In the genomic region with DNA sequence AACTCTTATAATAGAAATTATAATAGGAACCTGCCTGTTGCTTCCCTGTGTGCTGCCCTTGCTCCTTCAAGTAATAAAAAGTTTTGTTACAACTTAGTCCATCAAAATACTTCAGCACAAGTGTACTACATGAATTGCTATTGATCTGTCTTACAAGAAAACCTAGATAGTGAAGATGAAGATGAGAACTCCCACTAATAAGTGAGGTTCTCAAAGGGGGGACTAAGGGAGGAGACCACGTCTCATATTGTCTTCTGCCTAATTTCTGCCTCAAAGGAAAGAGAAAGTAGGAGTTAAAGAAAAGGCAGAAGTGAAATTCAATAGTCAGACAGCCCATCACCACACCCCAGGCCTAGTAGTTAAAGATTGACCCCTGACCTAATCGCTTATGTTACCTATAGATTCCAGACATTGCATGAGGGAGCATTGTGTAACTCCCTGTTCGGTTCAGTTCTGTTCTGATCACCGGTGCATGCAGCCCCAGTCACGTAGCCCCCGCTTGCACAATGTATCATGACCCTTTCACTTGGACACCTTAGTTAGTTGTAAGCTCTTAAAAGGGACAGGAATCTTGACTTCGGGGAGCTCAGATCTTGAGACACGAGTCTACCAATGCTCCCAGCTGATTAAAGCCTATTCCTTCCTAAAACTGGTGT, we compare ENCODE assay signal across 2 cellular contexts.
TF ChIP-seq lines count a peak whose summit lies in the region.

No MANE protein-coding gene starts in this region.

TF ChIP-seq in HCT116, 20 proteins besides CTCF, POLR2A, EP300 and RAD21 (continued from another document):
- TF ChIP-seq, protein P1, sequence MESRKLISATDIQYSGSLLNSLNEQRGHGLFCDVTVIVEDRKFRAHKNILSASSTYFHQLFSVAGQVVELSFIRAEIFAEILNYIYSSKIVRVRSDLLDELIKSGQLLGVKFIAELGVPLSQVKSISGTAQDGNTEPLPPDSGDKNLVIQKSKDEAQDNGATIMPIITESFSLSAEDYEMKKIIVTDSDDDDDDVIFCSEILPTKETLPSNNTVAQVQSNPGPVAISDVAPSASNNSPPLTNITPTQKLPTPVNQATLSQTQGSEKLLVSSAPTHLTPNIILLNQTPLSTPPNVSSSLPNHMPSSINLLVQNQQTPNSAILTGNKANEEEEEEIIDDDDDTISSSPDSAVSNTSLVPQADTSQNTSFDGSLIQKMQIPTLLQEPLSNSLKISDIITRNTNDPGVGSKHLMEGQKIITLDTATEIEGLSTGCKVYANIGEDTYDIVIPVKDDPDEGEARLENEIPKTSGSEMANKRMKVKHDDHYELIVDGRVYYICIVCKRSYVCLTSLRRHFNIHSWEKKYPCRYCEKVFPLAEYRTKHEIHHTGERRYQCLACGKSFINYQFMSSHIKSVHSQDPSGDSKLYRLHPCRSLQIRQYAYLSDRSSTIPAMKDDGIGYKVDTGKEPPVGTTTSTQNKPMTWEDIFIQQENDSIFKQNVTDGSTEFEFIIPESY (IDR thresholded peaks at IDR 0.05; ENCODE audit: extremely low read depth, insufficient replicate concordance, low read length): no peak
- TF ChIP-seq ZFX (IDR thresholded peaks at IDR 0.05) (no peak), CBX3 (IDR thresholded peaks at IDR 0.05; ENCODE audit: low read depth) (peak; percentile 93), CEBPB (IDR thresholded peaks at IDR 0.05; ENCODE audit: low read depth) (no peak), POLR2AphosphoS5 (IDR thresholded peaks at IDR 0.05; ENCODE audit: low read depth, low read length) (no peak), ZNF274 (IDR thresholded peaks at IDR 0.05; ENCODE audit: low read depth, low read length) (no peak), EGR1 (IDR thresholded peaks at IDR 0.05; ENCODE audit: low read depth) (no peak)
TF ChIP-seq in HCT116: peak in this region for 1.

TF ChIP-seq in K562, 482 proteins besides CTCF, POLR2A, EP300 and RAD21 (continued from another document and continues in another):
- TF ChIP-seq ZNF644 (tag; IDR thresholded peaks at IDR 0.05; ENCODE audit: low read depth): no peak
- TF ChIP-seq CBX3 (IDR thresholded peaks at IDR 0.05; ENCODE audit: borderline replicate concordance in 1 of 2, low read length in 2 of 2): peak; percentile 75 to 99
- no peak for TF ChIP-seq CCAR2 (IDR thresholded peaks at IDR 0.05; ENCODE audit: low read depth, low read length)
- TF ChIP-seq ZBTB8A (IDR thresholded peaks at IDR 0.05; ENCODE audit: partially characterized antibody): no peak
- peak; percentile 71; the same call in 1 of the 2 replicates for TF ChIP-seq ZEB2 (IDR thresholded peaks at IDR 0.05)
- no peak for TF ChIP-seq SIX5 (IDR thresholded peaks at IDR 0.05; ENCODE audit: borderline replicate concordance in 1 of 2, insufficient read depth in 1 of 2, low read depth in 1 of 2, low read length in 2 of 2)
- TF ChIP-seq GATAD2B (IDR thresholded peaks at IDR 0.05; ENCODE audit: borderline replicate concordance): no peak
- no peak for TF ChIP-seq ELK3 (CRISPR knock-in tag; IDR thresholded peaks at IDR 0.05)
- peak; percentile 96; the same call in 1 of the 2 replicates for TF ChIP-seq CBX1 (IDR thresholded peaks at IDR 0.05; ENCODE audit: low read depth)
- no peak for TF ChIP-seq ATF1 (CRISPR knock-in tag; IDR thresholded peaks at IDR 0.05)
- 0 out of 2 replicates have a peak, but pooled peaks have one; percentile 14 for TF ChIP-seq ATF1 (tag; IDR thresholded peaks at IDR 0.05)
- no peak for TF ChIP-seq SNIP1 (IDR thresholded peaks at IDR 0.05; ENCODE audit: low read depth)
- no peak for TF ChIP-seq POLR3G (IDR thresholded peaks at IDR 0.05; ENCODE audit: extremely low read depth, insufficient read length, insufficient replicate concordance)
- peak; percentile 68 to 88 for TF ChIP-seq TRIM24 (IDR thresholded peaks at IDR 0.05)
- TF ChIP-seq GMEB1 (CRISPR knock-in tag; IDR thresholded peaks at IDR 0.05): no peak
- TF ChIP-seq, protein P2, sequence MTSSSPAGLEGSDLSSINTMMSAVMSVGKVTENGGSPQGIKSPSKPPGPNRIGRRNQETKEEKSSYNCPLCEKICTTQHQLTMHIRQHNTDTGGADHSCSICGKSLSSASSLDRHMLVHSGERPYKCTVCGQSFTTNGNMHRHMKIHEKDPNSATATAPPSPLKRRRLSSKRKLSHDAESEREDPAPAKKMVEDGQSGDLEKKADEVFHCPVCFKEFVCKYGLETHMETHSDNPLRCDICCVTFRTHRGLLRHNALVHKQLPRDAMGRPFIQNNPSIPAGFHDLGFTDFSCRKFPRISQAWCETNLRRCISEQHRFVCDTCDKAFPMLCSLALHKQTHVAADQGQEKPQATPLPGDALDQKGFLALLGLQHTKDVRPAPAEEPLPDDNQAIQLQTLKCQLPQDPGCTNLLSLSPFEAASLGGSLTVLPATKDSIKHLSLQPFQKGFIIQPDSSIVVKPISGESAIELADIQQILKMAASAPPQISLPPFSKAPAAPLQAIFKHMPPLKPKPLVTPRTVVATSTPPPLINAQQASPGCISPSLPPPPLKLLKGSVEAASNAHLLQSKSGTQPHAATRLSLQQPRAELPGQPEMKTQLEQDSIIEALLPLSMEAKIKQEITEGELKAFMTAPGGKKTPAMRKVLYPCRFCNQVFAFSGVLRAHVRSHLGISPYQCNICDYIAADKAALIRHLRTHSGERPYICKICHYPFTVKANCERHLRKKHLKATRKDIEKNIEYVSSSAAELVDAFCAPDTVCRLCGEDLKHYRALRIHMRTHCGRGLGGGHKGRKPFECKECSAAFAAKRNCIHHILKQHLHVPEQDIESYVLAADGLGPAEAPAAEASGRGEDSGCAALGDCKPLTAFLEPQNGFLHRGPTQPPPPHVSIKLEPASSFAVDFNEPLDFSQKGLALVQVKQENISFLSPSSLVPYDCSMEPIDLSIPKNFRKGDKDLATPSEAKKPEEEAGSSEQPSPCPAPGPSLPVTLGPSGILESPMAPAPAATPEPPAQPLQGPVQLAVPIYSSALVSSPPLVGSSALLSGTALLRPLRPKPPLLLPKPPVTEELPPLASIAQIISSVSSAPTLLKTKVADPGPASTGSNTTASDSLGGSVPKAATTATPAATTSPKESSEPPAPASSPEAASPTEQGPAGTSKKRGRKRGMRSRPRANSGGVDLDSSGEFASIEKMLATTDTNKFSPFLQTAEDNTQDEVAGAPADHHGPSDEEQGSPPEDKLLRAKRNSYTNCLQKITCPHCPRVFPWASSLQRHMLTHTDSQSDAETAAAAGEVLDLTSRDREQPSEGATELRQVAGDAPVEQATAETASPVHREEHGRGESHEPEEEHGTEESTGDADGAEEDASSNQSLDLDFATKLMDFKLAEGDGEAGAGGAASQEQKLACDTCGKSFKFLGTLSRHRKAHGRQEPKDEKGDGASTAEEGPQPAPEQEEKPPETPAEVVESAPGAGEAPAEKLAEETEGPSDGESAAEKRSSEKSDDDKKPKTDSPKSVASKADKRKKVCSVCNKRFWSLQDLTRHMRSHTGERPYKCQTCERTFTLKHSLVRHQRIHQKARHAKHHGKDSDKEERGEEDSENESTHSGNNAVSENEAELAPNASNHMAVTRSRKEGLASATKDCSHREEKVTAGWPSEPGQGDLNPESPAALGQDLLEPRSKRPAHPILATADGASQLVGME (CRISPR knock-in tag; IDR thresholded peaks at IDR 0.05): no peak
- TF ChIP-seq KLF10 (CRISPR knock-in tag; IDR thresholded peaks at IDR 0.05): no peak
- TF ChIP-seq BRD9 (IDR thresholded peaks at IDR 0.05; ENCODE audit: low read depth, partially characterized antibody): no peak
- TF ChIP-seq, protein P3, sequence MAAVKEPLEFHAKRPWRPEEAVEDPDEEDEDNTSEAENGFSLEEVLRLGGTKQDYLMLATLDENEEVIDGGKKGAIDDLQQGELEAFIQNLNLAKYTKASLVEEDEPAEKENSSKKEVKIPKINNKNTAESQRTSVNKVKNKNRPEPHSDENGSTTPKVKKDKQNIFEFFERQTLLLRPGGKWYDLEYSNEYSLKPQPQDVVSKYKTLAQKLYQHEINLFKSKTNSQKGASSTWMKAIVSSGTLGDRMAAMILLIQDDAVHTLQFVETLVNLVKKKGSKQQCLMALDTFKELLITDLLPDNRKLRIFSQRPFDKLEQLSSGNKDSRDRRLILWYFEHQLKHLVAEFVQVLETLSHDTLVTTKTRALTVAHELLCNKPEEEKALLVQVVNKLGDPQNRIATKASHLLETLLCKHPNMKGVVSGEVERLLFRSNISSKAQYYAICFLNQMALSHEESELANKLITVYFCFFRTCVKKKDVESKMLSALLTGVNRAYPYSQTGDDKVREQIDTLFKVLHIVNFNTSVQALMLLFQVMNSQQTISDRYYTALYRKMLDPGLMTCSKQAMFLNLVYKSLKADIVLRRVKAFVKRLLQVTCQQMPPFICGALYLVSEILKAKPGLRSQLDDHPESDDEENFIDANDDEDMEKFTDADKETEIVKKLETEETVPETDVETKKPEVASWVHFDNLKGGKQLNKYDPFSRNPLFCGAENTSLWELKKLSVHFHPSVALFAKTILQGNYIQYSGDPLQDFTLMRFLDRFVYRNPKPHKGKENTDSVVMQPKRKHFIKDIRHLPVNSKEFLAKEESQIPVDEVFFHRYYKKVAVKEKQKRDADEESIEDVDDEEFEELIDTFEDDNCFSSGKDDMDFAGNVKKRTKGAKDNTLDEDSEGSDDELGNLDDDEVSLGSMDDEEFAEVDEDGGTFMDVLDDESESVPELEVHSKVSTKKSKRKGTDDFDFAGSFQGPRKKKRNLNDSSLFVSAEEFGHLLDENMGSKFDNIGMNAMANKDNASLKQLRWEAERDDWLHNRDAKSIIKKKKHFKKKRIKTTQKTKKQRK (IDR thresholded peaks at IDR 0.05; ENCODE audit: borderline replicate concordance, low read depth, low read length): peak; percentile 61; the same call in 1 of the 2 replicates
- TF ChIP-seq ZFP36 (IDR thresholded peaks at IDR 0.05; ENCODE audit: low read depth, low read length, partially characterized antibody): no peak
- no peak for TF ChIP-seq TAF1 (IDR thresholded peaks at IDR 0.05; ENCODE audit: control insufficient read depth, extremely low read depth, insufficient read depth, low read length, severe bottlenecking)
- no peak for TF ChIP-seq HDAC8 (tag; IDR thresholded peaks at IDR 0.05)
- peak in 1 of 2 experiments; percentile 69 for TF ChIP-seq AFF1 (IDR thresholded peaks at IDR 0.05; ENCODE audit: low read depth in 1 of 2, partially characterized antibody in 2 of 2)
- TF ChIP-seq, protein P1 (CRISPR knock-in tag; IDR thresholded peaks at IDR 0.05): no peak
- TF ChIP-seq ZNF717 (CRISPR knock-in tag; IDR thresholded peaks at IDR 0.05): no peak
- TF ChIP-seq CHD2 (IDR thresholded peaks at IDR 0.05; ENCODE audit: low read depth, low read length): no peak
- no peak for TF ChIP-seq ZNF707 (CRISPR knock-in tag; conservative IDR thresholded peaks at IDR 0.05)
- peak; percentile 62 for TF ChIP-seq CEBPB (tag; IDR thresholded peaks at IDR 0.05)
- TF ChIP-seq MYNN (IDR thresholded peaks at IDR 0.05): no peak
- no peak for TF ChIP-seq MYNN (CRISPR knock-in tag; IDR thresholded peaks at IDR 0.05)
